In the genomic region with DNA sequence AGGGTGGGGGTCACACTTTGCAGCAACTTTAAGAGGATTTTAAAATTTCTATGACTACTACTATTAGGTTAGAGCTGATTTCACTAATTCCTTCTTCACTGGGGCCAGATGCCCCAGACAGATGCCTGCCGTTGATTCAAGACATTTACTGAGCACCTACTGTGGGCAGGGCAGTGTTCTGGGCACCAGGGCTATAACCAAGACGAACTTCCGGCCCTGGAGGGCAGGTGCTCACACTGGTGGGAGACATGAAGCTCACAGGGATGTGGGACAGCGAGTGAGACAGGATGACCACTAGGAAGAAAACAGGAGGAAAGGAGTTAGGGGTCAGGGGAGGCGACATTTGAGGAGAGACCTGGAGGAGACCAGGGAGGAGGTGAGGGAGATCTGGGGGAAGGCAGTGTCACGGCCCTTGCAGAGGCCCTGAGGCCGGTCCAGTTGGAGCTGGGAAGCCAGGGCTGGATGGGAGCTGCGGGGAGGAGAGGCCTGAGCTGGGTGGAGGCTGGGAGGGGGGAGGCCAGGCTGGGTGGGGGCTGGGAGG, we compare ENCODE assay signal across 1 cellular context.
TF ChIP-seq lines count a peak whose summit lies in the region.

No MANE protein-coding gene starts in this region.

TF ChIP-seq in K562, 482 proteins besides CTCF, POLR2A, EP300 and RAD21 (continued from another document and continues in another):
- TF ChIP-seq FOXK2 (conservative IDR thresholded peaks at IDR 0.05 in 1 of 2, IDR thresholded peaks at IDR 0.05 in 1 of 2; ENCODE audit: low read depth in 2 of 2) (no peak), SMARCB1 (IDR thresholded peaks at IDR 0.05; ENCODE audit: insufficient read length, low read depth) (no peak), HIVEP1 (CRISPR knock-in tag; IDR thresholded peaks at IDR 0.05) (no peak), EHMT2 (IDR thresholded peaks at IDR 0.05) (0 out of 2 replicates have a peak, but pooled peaks have one; percentile 26), GATAD2B (IDR thresholded peaks at IDR 0.05; ENCODE audit: borderline replicate concordance) (no peak), GATAD2A (IDR thresholded peaks at IDR 0.05) (no peak), ZNF707 (CRISPR knock-in tag; conservative IDR thresholded peaks at IDR 0.05) (no peak), ZNF431 (CRISPR knock-in tag; IDR thresholded peaks at IDR 0.05) (no peak), NONO (IDR thresholded peaks at IDR 0.05; ENCODE audit: low read depth in 2 of 2, low read length in 1 of 2) (no peak), ESRRB (CRISPR knock-in tag; IDR thresholded peaks at IDR 0.05; ENCODE audit: borderline replicate concordance) (no peak), CREM (IDR thresholded peaks at IDR 0.05; ENCODE audit: low read depth) (no peak), CCNT2 (IDR thresholded peaks at IDR 0.05; ENCODE audit: borderline replicate concordance, extremely low read depth, insufficient read length, low read depth, low read length) (no peak), ZNF263 (CRISPR knock-in tag; IDR thresholded peaks at IDR 0.05; ENCODE audit: borderline replicate concordance) (peak; percentile 40), HDGF (IDR thresholded peaks at IDR 0.05) (peak; percentile 89), KDM5B (IDR thresholded peaks at IDR 0.05; ENCODE audit: insufficient replicate concordance, low read depth, low read length) (no peak), SIN3B (IDR thresholded peaks at IDR 0.05; ENCODE audit: low read depth) (no peak), RNF2 (IDR thresholded peaks at IDR 0.05) (no peak), TAF1 (IDR thresholded peaks at IDR 0.05; ENCODE audit: control insufficient read depth, extremely low read depth, insufficient read depth, low read length, severe bottlenecking) (no peak), POU5F1 (IDR thresholded peaks at IDR 0.05; ENCODE audit: borderline replicate concordance, low read depth, low read length, partially characterized antibody) (no peak), ZNF551 (CRISPR knock-in tag; IDR thresholded peaks at IDR 0.05) (no peak), ZNF311 (CRISPR knock-in tag; IDR thresholded peaks at IDR 0.05) (no peak), JUND (IDR thresholded peaks at IDR 0.05; ENCODE audit: borderline replicate concordance, low read depth, low read length) (no peak), JUND (tag; IDR thresholded peaks at IDR 0.05; ENCODE audit: borderline replicate concordance, low read depth, low read length) (no peak), TBP (optimal IDR thresholded peaks at IDR 0.05; ENCODE audit: low read depth, low read length) (no peak), CCAR2 (IDR thresholded peaks at IDR 0.05; ENCODE audit: low read depth, low read length) (no peak), HMG20A (CRISPR knock-in tag; conservative IDR thresholded peaks at IDR 0.05) (no peak), RBBP5 (IDR thresholded peaks at IDR 0.05; ENCODE audit: borderline replicate concordance, insufficient read depth, low read length, poor library complexity, severe bottlenecking) (peak; percentile 51), TCF3 (CRISPR knock-in tag; IDR thresholded peaks at IDR 0.05) (no peak), TRIM24 (IDR thresholded peaks at IDR 0.05) (no peak), TCF7 (IDR thresholded peaks at IDR 0.05; ENCODE audit: borderline replicate concordance) (no peak), NCOA1 (IDR thresholded peaks at IDR 0.05; ENCODE audit: low read depth) (no peak), ZNF324 (CRISPR knock-in tag; IDR thresholded peaks at IDR 0.05) (no peak), ZNF212 (CRISPR knock-in tag; IDR thresholded peaks at IDR 0.05) (no peak), ZNF224 (CRISPR knock-in tag; IDR thresholded peaks at IDR 0.05) (no peak), PHF20 (IDR thresholded peaks at IDR 0.05; ENCODE audit: partially characterized antibody) (no peak), SP2 (IDR thresholded peaks at IDR 0.05; ENCODE audit: extremely low read depth, low read depth, low read length, poor library complexity, severe bottlenecking) (no peak)
- TF ChIP-seq, protein P1, sequence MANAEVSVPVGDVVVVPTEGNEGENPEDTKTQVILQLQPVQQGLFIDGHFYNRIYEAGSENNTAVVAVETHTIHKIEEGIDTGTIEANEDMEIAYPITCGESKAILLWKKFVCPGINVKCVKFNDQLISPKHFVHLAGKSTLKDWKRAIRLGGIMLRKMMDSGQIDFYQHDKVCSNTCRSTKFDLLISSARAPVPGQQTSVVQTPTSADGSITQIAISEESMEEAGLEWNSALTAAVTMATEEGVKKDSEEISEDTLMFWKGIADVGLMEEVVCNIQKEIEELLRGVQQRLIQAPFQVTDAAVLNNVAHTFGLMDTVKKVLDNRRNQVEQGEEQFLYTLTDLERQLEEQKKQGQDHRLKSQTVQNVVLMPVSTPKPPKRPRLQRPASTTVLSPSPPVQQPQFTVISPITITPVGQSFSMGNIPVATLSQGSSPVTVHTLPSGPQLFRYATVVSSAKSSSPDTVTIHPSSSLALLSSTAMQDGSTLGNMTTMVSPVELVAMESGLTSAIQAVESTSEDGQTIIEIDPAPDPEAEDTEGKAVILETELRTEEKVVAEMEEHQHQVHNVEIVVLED (CRISPR knock-in tag; IDR thresholded peaks at IDR 0.05), result no peak
- TF ChIP-seq, protein P2, sequence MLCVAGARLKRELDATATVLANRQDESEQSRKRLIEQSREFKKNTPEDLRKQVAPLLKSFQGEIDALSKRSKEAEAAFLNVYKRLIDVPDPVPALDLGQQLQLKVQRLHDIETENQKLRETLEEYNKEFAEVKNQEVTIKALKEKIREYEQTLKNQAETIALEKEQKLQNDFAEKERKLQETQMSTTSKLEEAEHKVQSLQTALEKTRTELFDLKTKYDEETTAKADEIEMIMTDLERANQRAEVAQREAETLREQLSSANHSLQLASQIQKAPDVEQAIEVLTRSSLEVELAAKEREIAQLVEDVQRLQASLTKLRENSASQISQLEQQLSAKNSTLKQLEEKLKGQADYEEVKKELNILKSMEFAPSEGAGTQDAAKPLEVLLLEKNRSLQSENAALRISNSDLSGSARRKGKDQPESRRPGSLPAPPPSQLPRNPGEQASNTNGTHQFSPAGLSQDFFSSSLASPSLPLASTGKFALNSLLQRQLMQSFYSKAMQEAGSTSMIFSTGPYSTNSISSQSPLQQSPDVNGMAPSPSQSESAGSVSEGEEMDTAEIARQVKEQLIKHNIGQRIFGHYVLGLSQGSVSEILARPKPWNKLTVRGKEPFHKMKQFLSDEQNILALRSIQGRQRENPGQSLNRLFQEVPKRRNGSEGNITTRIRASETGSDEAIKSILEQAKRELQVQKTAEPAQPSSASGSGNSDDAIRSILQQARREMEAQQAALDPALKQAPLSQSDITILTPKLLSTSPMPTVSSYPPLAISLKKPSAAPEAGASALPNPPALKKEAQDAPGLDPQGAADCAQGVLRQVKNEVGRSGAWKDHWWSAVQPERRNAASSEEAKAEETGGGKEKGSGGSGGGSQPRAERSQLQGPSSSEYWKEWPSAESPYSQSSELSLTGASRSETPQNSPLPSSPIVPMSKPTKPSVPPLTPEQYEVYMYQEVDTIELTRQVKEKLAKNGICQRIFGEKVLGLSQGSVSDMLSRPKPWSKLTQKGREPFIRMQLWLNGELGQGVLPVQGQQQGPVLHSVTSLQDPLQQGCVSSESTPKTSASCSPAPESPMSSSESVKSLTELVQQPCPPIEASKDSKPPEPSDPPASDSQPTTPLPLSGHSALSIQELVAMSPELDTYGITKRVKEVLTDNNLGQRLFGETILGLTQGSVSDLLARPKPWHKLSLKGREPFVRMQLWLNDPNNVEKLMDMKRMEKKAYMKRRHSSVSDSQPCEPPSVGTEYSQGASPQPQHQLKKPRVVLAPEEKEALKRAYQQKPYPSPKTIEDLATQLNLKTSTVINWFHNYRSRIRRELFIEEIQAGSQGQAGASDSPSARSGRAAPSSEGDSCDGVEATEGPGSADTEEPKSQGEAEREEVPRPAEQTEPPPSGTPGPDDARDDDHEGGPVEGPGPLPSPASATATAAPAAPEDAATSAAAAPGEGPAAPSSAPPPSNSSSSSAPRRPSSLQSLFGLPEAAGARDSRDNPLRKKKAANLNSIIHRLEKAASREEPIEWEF (CRISPR knock-in tag; IDR thresholded peaks at IDR 0.05), result no peak
- TF ChIP-seq, protein P3, sequence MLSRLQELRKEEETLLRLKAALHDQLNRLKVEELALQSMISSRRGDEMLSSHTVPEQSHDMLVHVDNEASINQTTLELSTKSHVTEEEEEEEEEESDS (CRISPR knock-in tag; IDR thresholded peaks at IDR 0.05), result no peak
- TF ChIP-seq, protein P4, sequence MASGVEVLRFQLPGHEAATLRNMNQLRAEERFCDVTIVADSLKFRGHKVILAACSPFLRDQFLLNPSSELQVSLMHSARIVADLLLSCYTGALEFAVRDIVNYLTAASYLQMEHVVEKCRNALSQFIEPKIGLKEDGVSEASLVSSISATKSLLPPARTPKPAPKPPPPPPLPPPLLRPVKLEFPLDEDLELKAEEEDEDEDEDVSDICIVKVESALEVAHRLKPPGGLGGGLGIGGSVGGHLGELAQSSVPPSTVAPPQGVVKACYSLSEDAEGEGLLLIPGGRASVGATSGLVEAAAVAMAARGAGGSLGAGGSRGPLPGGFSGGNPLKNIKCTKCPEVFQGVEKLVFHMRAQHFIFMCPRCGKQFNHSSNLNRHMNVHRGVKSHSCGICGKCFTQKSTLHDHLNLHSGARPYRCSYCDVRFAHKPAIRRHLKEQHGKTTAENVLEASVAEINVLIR (CRISPR knock-in tag; IDR thresholded peaks at IDR 0.05), result no peak
- TF ChIP-seq, protein P5, sequence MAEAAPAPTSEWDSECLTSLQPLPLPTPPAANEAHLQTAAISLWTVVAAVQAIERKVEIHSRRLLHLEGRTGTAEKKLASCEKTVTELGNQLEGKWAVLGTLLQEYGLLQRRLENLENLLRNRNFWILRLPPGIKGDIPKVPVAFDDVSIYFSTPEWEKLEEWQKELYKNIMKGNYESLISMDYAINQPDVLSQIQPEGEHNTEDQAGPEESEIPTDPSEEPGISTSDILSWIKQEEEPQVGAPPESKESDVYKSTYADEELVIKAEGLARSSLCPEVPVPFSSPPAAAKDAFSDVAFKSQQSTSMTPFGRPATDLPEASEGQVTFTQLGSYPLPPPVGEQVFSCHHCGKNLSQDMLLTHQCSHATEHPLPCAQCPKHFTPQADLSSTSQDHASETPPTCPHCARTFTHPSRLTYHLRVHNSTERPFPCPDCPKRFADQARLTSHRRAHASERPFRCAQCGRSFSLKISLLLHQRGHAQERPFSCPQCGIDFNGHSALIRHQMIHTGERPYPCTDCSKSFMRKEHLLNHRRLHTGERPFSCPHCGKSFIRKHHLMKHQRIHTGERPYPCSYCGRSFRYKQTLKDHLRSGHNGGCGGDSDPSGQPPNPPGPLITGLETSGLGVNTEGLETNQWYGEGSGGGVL (CRISPR knock-in tag; IDR thresholded peaks at IDR 0.05), result no peak
- TF ChIP-seq, protein P6, sequence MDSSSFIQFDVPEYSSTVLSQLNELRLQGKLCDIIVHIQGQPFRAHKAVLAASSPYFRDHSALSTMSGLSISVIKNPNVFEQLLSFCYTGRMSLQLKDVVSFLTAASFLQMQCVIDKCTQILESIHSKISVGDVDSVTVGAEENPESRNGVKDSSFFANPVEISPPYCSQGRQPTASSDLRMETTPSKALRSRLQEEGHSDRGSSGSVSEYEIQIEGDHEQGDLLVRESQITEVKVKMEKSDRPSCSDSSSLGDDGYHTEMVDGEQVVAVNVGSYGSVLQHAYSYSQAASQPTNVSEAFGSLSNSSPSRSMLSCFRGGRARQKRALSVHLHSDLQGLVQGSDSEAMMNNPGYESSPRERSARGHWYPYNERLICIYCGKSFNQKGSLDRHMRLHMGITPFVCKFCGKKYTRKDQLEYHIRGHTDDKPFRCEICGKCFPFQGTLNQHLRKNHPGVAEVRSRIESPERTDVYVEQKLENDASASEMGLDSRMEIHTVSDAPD (CRISPR knock-in tag; IDR thresholded peaks at IDR 0.05), result 0 out of 2 replicates have a peak, but pooled peaks have one; percentile 12
- TF ChIP-seq, protein P7, sequence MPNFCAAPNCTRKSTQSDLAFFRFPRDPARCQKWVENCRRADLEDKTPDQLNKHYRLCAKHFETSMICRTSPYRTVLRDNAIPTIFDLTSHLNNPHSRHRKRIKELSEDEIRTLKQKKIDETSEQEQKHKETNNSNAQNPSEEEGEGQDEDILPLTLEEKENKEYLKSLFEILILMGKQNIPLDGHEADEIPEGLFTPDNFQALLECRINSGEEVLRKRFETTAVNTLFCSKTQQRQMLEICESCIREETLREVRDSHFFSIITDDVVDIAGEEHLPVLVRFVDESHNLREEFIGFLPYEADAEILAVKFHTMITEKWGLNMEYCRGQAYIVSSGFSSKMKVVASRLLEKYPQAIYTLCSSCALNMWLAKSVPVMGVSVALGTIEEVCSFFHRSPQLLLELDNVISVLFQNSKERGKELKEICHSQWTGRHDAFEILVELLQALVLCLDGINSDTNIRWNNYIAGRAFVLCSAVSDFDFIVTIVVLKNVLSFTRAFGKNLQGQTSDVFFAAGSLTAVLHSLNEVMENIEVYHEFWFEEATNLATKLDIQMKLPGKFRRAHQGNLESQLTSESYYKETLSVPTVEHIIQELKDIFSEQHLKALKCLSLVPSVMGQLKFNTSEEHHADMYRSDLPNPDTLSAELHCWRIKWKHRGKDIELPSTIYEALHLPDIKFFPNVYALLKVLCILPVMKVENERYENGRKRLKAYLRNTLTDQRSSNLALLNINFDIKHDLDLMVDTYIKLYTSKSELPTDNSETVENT (CRISPR knock-in tag; IDR thresholded peaks at IDR 0.05), result no peak
- TF ChIP-seq, protein P8, sequence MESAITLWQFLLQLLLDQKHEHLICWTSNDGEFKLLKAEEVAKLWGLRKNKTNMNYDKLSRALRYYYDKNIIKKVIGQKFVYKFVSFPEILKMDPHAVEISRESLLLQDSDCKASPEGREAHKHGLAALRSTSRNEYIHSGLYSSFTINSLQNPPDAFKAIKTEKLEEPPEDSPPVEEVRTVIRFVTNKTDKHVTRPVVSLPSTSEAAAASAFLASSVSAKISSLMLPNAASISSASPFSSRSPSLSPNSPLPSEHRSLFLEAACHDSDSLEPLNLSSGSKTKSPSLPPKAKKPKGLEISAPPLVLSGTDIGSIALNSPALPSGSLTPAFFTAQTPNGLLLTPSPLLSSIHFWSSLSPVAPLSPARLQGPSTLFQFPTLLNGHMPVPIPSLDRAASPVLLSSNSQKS (CRISPR knock-in tag; IDR thresholded peaks at IDR 0.05), result no peak
- TF ChIP-seq, protein P9, sequence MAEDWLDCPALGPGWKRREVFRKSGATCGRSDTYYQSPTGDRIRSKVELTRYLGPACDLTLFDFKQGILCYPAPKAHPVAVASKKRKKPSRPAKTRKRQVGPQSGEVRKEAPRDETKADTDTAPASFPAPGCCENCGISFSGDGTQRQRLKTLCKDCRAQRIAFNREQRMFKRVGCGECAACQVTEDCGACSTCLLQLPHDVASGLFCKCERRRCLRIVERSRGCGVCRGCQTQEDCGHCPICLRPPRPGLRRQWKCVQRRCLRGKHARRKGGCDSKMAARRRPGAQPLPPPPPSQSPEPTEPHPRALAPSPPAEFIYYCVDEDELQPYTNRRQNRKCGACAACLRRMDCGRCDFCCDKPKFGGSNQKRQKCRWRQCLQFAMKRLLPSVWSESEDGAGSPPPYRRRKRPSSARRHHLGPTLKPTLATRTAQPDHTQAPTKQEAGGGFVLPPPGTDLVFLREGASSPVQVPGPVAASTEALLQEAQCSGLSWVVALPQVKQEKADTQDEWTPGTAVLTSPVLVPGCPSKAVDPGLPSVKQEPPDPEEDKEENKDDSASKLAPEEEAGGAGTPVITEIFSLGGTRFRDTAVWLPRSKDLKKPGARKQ (CRISPR knock-in tag; IDR thresholded peaks at IDR 0.05), result no peak
- TF ChIP-seq, protein P10, sequence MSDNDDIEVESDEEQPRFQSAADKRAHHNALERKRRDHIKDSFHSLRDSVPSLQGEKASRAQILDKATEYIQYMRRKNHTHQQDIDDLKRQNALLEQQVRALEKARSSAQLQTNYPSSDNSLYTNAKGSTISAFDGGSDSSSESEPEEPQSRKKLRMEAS (CRISPR knock-in tag; IDR thresholded peaks at IDR 0.05), result no peak
